Comparison of ENCODE assay signal across 8 cellular contexts in the genomic region with DNA sequence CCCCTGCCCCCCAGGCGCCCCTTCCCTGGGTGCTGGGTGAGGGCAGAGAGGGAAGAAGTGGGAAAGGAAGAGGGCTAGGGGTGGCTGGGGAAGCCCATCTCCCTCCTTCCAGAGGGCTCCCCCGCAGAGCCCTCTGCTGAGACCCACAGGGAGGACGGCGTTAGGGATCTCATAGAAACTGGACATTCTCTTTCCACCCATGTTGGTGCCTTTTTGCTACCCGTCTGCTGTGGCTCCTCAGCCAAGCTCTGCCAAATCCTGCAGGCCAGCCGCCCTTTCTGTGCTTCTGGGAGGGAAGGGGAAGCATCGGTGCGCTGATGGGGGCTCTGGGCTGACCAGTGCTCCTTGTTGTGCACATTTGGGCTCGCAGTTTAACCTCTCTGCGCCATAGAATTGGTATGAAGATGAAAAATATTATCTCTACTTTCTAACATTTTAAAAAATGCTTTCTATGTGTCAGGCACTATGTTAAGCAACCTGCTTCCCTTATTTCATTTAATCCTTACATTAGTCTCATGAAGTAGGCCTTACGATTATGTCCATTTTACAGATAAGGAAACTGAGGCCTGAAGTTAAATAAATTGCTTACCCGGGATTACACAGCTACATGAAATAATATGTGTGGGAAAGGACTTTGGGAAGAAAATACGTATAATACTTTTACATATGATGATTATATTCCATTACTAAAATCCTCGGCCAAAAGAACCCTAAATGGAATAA. TPM values are rescaled to one million over a fixed set of nuclear protein-coding genes. Genes with fewer than 3 reads are reported as not detected.
DNase-seq lines count a peak whose midpoint lies in the region; ATAC-seq and TF ChIP-seq lines count a peak whose summit lies in the region.

No MANE protein-coding gene starts in this region.

- H3K36me3 ChIP-seq in lung (ENCODE audit: control insufficient read depth in 2 of 2, insufficient read depth in 2 of 2, low read length in 2 of 2) = no peaks in the 10 kb centered on the region

- no peaks in the 10 kb centered on the region for H3K27me3 ChIP-seq in lung (ENCODE audit: control insufficient read depth, insufficient read depth)

- peaks cover 30% of the 10 kb centered on the region for H3K4me1 Mint-ChIP-seq in activated naive CD4-positive, alpha-beta T cell treated with anti-CD3 and anti-CD28 coated beads for 36 hours (ENCODE audit: low read depth)
- peaks cover 53% of the 10 kb centered on the region for H3K4me1 Mint-ChIP-seq in brain
- H3K4me1 Mint-ChIP-seq in type B pancreatic cell (ENCODE audit: unreplicated experiment) = peaks cover 12% of the 10 kb centered on the region

- DNase-seq in activated naive CD4-positive, alpha-beta T cell treated with anti-CD3 and anti-CD28 coated beads for 36 hours = no peak
- DNase-seq in activated naive CD4-positive, alpha-beta T cell treated with Interleukin-2 at 50 U/mL for 16 hours = no peak
- DNase-seq in lung (ENCODE audit: low spot score) (no peak), type B pancreatic cell (ENCODE audit: extremely low spot score, unreplicated experiment) (no peak), UCSD-AML1 (lab: John Stamatoyannopoulos, UW; ENCODE audit: unreplicated experiment) (no peak), NOMO-1 treated with DMSO at 0.1 percent for 48 hours (lab: John Stamatoyannopoulos, UW; ENCODE audit: unreplicated experiment) (no peak)
- DNase-seq in activated CD8-positive, alpha-beta memory T cell treated with anti-CD3 and anti-CD28 coated beads, Interleukin-2, amount 50 U/mL, for 4 hours = no peak

- no peaks in the 10 kb centered on the region for H3K36me3 Mint-ChIP-seq in activated naive CD4-positive, alpha-beta T cell treated with anti-CD3 and anti-CD28 coated beads for 36 hours (ENCODE audit: low read depth)
- no peaks in the 10 kb centered on the region for H3K36me3 Mint-ChIP-seq in brain
- no peaks in the 10 kb centered on the region for H3K36me3 Mint-ChIP-seq in type B pancreatic cell

- intact Hi-C loops in activated naive CD4-positive, alpha-beta T cell treated with anti-CD3 and anti-CD28 coated beads for 36 hours (cut with micrococcal nuclease) = loop anchor here (1.0 to 2.0 kb wide), 2 partner anchors 34 to 67 kb away; a partner anchor contains a TSS

- no peak overlapping the region for H3K27ac Mint-ChIP-seq in activated naive CD4-positive, alpha-beta T cell treated with anti-CD3 and anti-CD28 coated beads for 36 hours
- H3K27ac Mint-ChIP-seq in brain (peak overlapping the region; percentile 26 to 93 (median 88)), type B pancreatic cell (peak overlapping the region; percentile 65)

- H3K4me3 ChIP-seq in lung = peak overlapping the region; percentile 80

- peaks cover 0 to 40% of the 10 kb centered on the region in 2 donors for H3K4me1 ChIP-seq in lung (ENCODE audit: control insufficient read depth in 2 of 2, insufficient read depth in 2 of 2, low read length in 2 of 2)

- no peaks in the 10 kb centered on the region for H3K9me3 ChIP-seq in lung (ENCODE audit: control insufficient read depth in 2 of 2, insufficient read depth in 1 of 2, low read length in 1 of 2)

- peak overlapping the region in 1 of 2 donors; percentile 45 for H3K27ac ChIP-seq in lung (ENCODE audit: low read depth in 1 of 2, low read length in 1 of 2)

- TF ChIP-seq CTCF in brain (conservative IDR thresholded peaks at IDR 0.05) (no peak), lung (IDR thresholded peaks at IDR 0.05; ENCODE audit: control extremely low read depth, extremely low read depth) (no peak), type B pancreatic cell (conservative IDR thresholded peaks at IDR 0.05) (no peak)

- H3K9me3 Mint-ChIP-seq in activated naive CD4-positive, alpha-beta T cell treated with anti-CD3 and anti-CD28 coated beads for 36 hours = no peaks in the 10 kb centered on the region
- H3K9me3 Mint-ChIP-seq in brain (no peaks in the 10 kb centered on the region), type B pancreatic cell (no peaks in the 10 kb centered on the region)

- H3K27me3 Mint-ChIP-seq in activated naive CD4-positive, alpha-beta T cell treated with anti-CD3 and anti-CD28 coated beads for 36 hours (ENCODE audit: low read depth) = no peaks in the 10 kb centered on the region
- H3K27me3 Mint-ChIP-seq in brain (peaks cover 10% of the 10 kb centered on the region), type B pancreatic cell (peaks cover 10% of the 10 kb centered on the region)

- WGBS in lung, 2 donors = 52 to 54% methylated on average over 14 of the region's 14 CpGs

- CTCF ChIA-PET in activated naive CD4-positive, alpha-beta T cell treated with anti-CD3 and anti-CD28 coated beads for 36 hours (lab: Charles Lee) = interaction anchor here (1.1 to 20.0 kb wide), 11 partner anchors 14 to 63 kb away, joined by 3 to 728 read pairs (median 7); no protein-coding TSS in a partner anchor

- no peak for ATAC-seq in lung (ENCODE audit: insufficient read depth, low FRiP score)

- H3K4me3 Mint-ChIP-seq in activated naive CD4-positive, alpha-beta T cell treated with anti-CD3 and anti-CD28 coated beads for 36 hours = peak overlapping the region; percentile 90
- H3K4me3 Mint-ChIP-seq in brain = peak overlapping the region; percentile 94 to 97 (median 95)
- H3K4me3 Mint-ChIP-seq in type B pancreatic cell = peak overlapping the region; percentile 91

RNA-seq across cellular contexts. Expression of a gene that starts 1.0 kb away (rescaled TPM):
- total RNA-seq in activated naive CD4-positive, alpha-beta T cell treated with anti-CD3 and anti-CD28 coated beads for 36 hours = 10 to 100 TPM; 16.6 to 21.0 TPM
- polyA plus RNA-seq in brain (ENCODE audit: insufficient read depth, low read depth, low replicate concordance) (77.4 TPM), lung (10 to 100 TPM; 16.8 to 24.5 TPM)
- total RNA-seq in lung (10 to 100 TPM; 16.9 to 31.3 TPM), type B pancreatic cell (ENCODE audit: low replicate concordance) (19.7 and 37.4 TPM in 2 replicates)

RNA-seq across cellular contexts. Expression of a gene that starts 15.3 kb away (rescaled TPM):
- 1 to 10 TPM; 1.5 to 1.6 TPM for total RNA-seq in activated naive CD4-positive, alpha-beta T cell treated with anti-CD3 and anti-CD28 coated beads for 36 hours
- polyA plus RNA-seq in brain (ENCODE audit: insufficient read depth, low read depth, low replicate concordance) = 10.3 TPM
- 10 to 100 TPM; 11.3 to 26.5 TPM for total RNA-seq in lung
- 10 to 100 TPM in 1 of 2 donors, 1 to 10 TPM in 1; 8.3 to 40.4 TPM for polyA plus RNA-seq in lung
- total RNA-seq in type B pancreatic cell (ENCODE audit: low replicate concordance) = 3.7 and 4.9 TPM in 2 replicates

RNA-seq across cellular contexts. Expression of a gene that starts 45.7 kb away (rescaled TPM):
- 100 to 1,000 TPM; 272 to 289 TPM for total RNA-seq in activated naive CD4-positive, alpha-beta T cell treated with anti-CD3 and anti-CD28 coated beads for 36 hours
- polyA plus RNA-seq in brain (ENCODE audit: insufficient read depth, low read depth, low replicate concordance) (8.2 TPM), lung (10 to 100 TPM; 67.6 to 71.9 TPM)
- total RNA-seq in lung (100 to 1,000 TPM in 1 of 2 donors, 10 to 100 TPM in 1; 49.3 to 119 TPM), type B pancreatic cell (ENCODE audit: low replicate concordance) (71.5 and 76.1 TPM in 2 replicates)

RNA-seq across cellular contexts. Expression of a gene that starts 48.7 kb away (rescaled TPM):
- under 1 TPM in 1 of 2 experiments, not detected in 1; 0.15 TPM for total RNA-seq in activated naive CD4-positive, alpha-beta T cell treated with anti-CD3 and anti-CD28 coated beads for 36 hours
- polyA plus RNA-seq in brain (ENCODE audit: insufficient read depth, low read depth, low replicate concordance) = 0.80 TPM
- under 1 TPM in 1 of 2 donors, not detected in 1; 0.31 TPM for total RNA-seq in lung
- polyA plus RNA-seq in lung = under 1 TPM; 0.07 to 0.45 TPM
- total RNA-seq in type B pancreatic cell (ENCODE audit: low replicate concordance) = 3.7 and 18.9 TPM in 2 replicates
